ENCODE assay signal across 9 cellular contexts in the genomic region with DNA sequence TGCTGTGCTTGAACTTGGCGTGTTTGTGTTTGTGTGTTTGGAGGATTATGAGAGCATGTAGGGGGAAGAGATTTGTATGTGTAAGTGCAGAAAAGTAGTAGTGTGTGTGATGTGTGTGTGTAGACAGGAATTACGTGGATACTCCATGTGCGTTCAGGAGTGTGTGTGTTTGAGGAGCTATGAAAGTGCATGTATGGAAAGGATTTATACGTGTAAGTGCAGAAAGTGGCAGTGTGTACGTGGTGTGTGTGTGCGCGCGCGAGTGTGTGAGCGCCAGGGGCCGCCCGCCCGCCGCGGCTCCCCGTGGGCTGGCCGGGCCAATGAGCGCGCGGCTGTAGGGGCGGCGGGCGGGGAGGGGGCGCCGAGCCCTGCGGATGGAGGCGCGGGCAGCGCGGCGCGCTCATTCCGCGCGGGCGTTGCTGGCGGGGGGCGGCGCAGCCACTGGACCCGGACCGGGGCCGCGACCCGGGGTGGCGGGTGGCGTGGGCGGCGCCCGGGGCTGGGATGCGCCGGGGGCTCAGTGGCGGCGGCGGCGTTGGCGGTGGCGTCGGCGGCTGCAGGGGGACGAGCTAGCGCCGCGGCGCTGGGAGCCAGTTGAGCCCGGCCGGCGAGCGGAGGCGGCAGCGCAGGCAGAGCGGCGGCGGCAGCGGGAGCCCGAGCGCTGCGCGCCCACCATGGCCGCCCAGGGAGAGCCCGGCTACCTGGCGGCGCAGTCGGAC. TPM values are rescaled to one million over a fixed set of nuclear protein-coding genes. Genes with fewer than 3 reads are reported as not detected.
DNase-seq lines count a peak whose midpoint lies in the region; ATAC-seq lines count a peak whose summit lies in the region.
"Had no signal": no experiment of that assay in that cellular context is flagged by ENCODE, and none has a peak within 500 bp of the region (broad histone marks: within the 10 kb centered on the region; RNA-seq: fewer than 3 reads in every experiment).

A gene with protein sequence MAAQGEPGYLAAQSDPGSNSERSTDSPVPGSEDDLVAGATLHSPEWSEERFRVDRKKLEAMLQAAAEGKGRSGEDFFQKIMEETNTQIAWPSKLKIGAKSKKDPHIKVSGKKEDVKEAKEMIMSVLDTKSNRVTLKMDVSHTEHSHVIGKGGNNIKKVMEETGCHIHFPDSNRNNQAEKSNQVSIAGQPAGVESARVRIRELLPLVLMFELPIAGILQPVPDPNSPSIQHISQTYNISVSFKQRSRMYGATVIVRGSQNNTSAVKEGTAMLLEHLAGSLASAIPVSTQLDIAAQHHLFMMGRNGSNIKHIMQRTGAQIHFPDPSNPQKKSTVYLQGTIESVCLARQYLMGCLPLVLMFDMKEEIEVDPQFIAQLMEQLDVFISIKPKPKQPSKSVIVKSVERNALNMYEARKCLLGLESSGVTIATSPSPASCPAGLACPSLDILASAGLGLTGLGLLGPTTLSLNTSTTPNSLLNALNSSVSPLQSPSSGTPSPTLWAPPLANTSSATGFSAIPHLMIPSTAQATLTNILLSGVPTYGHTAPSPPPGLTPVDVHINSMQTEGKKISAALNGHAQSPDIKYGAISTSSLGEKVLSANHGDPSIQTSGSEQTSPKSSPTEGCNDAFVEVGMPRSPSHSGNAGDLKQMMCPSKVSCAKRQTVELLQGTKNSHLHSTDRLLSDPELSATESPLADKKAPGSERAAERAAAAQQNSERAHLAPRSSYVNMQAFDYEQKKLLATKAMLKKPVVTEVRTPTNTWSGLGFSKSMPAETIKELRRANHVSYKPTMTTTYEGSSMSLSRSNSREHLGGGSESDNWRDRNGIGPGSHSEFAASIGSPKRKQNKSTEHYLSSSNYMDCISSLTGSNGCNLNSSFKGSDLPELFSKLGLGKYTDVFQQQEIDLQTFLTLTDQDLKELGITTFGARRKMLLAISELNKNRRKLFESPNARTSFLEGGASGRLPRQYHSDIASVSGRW (plus strand): TSS at position 403 of the 719 bp plus-strand sequence. CDS start 272 bp downstream, at position 675.

- no peak within 1 kb of the TSS for H2BK15ac ChIP-seq in neuronal stem cell (ENCODE audit: low read length)

- H3K27ac Mint-ChIP-seq in activated naive CD8-positive, alpha-beta T cell = no peak within 1 kb of the TSS

- ATAC-seq in Right ventricle myocardium superior (ENCODE audit: poor library complexity) (peak; percentile 88), GM19455 (IDR thresholded peaks at IDR 0.05; ENCODE audit: unreplicated experiment) (no peak)

- H3K9me3 Mint-ChIP-seq in activated naive CD8-positive, alpha-beta T cell (ENCODE audit: low read depth) = no peaks in the 10 kb centered on the region

- WGBS in neuronal stem cell (ENCODE audit: extremely low coverage in 2 of 2, insufficient read length in 2 of 2, insufficient replicate concordance in 1 of 2), 2 donors = no CpG with 5 or more reads among the region's 83 CpGs

- intact Hi-C loops in Right ventricle myocardium superior (cut with DNase I) = no loop called here

- peaks cover 2% of the 10 kb centered on the region for H3K36me3 Mint-ChIP-seq in activated naive CD8-positive, alpha-beta T cell

- H3K36me3 ChIP-seq in neuronal stem cell (replicated peaks in 1 of 2; ENCODE audit: control insufficient read depth in 2 of 2, insufficient read depth in 2 of 2, low read length in 2 of 2) = no peaks in the 10 kb centered on the region
- H3K36me3 ChIP-seq: BLaER1 treated with 17β-estradiol and CSF1 and Interleukin-3, amounts not matched to agents 10 nM and 100 nM had no signal

- H3K27ac ChIP-seq in neuronal stem cell (replicated peaks; ENCODE audit: low read length) = no peak within 1 kb of the TSS
- H3K27ac ChIP-seq: BLaER1 treated with 17β-estradiol and CSF1 and Interleukin-3, amounts not matched to agents 10 nM and 100 nM had no signal

- H3K9me3 ChIP-seq in neuronal stem cell (replicated peaks in 1 of 2; ENCODE audit: control insufficient read depth in 2 of 2, insufficient read depth in 1 of 2, low read depth in 1 of 2, low read length in 2 of 2) = no peaks in the 10 kb centered on the region

- H3K79me1 ChIP-seq in neuronal stem cell (ENCODE audit: low read depth, low read length) = no peaks in the 10 kb centered on the region

- peak within 1 kb of the TSS; percentile 25 for H3K23ac ChIP-seq in neuronal stem cell (ENCODE audit: low read depth, low read length, poor library complexity)

- H3K4me1 ChIP-seq in neuronal stem cell (ENCODE audit: control insufficient read depth in 2 of 2, insufficient read depth in 1 of 2, low read depth in 1 of 2, low read length in 2 of 2) = peaks cover 8 to 10% of the 10 kb centered on the region in 2 donors
- H3K4me1 ChIP-seq: BLaER1 treated with 17β-estradiol and CSF1 and Interleukin-3, amounts not matched to agents 10 nM and 100 nM had no signal

- DNase-seq in NCI-H1417 (lab: John Stamatoyannopoulos, UW) = peak in 2 of 3 experiments; percentile 70
- DNase-seq in NCI-H1417 treated with DMSO at 0.1 percent for 48 hours (lab: John Stamatoyannopoulos, UW) = no peak
- DNase-seq in Kasumi-1 (lab: John Stamatoyannopoulos, UW) = peak; percentile 12 to 26
- DNase-seq in Right ventricle myocardium superior = peak; percentile 62
- peak; percentile 48 for DNase-seq in neuronal stem cell (ENCODE audit: low spot score)
- no peak for DNase-seq in NCI-H187 treated with DMSO at 0.1 percent for 48 hours (lab: John Stamatoyannopoulos, UW)

- H4K8ac ChIP-seq in neuronal stem cell (ENCODE audit: low read depth, low read length) = no peak within 1 kb of the TSS

- H3K18ac ChIP-seq in neuronal stem cell (ENCODE audit: low read length) = peak within 1 kb of the TSS; percentile 66

- peak within 1 kb of the TSS; percentile 87 for H3K9ac ChIP-seq in neuronal stem cell (ENCODE audit: low read depth, low read length, poor library complexity)
- H3K9ac ChIP-seq: BLaER1 treated with 17β-estradiol and CSF1 and Interleukin-3, amounts not matched to agents 10 nM and 100 nM had no signal

- peaks cover 0 to 48% (median 23%) of the 10 kb centered on the region in 3 experiments for H3K27me3 ChIP-seq in neuronal stem cell (ENCODE audit: control insufficient read depth in 3 of 3, insufficient read depth in 3 of 3, low read depth in 1 of 3, low read length in 3 of 3)
- H3K27me3 ChIP-seq: BLaER1 treated with 17β-estradiol and CSF1 and Interleukin-3, amounts not matched to agents 10 nM and 100 nM had no signal

- H2AFZ ChIP-seq in neuronal stem cell (ENCODE audit: low read length) = peak within 1 kb of the TSS; percentile 95

- H2BK12ac ChIP-seq in neuronal stem cell (ENCODE audit: low read length) = no peak within 1 kb of the TSS

- H3K4me3 Mint-ChIP-seq in activated naive CD8-positive, alpha-beta T cell = peak within 1 kb of the TSS; percentile 91

- H3K4me3 ChIP-seq in neuronal stem cell (ENCODE audit: low read length in 2 of 2) = peak within 1 kb of the TSS; percentile 59 to 97
- H3K4me3 ChIP-seq: BLaER1 treated with 17β-estradiol and CSF1 and Interleukin-3, amounts not matched to agents 10 nM and 100 nM had no signal

- no peak within 1 kb of the TSS for H2BK120ac ChIP-seq in neuronal stem cell (ENCODE audit: low read depth, low read length)

- no peak within 1 kb of the TSS for H3K4ac ChIP-seq in neuronal stem cell (ENCODE audit: low read length)

- peaks cover 11% of the 10 kb centered on the region for H3K4me1 Mint-ChIP-seq in activated naive CD8-positive, alpha-beta T cell (ENCODE audit: low read depth)

- H3K14ac ChIP-seq in neuronal stem cell (ENCODE audit: low read length) = no peak within 1 kb of the TSS

- H2AK5ac ChIP-seq in neuronal stem cell (ENCODE audit: low read depth, low read length) = no peak within 1 kb of the TSS

- peaks cover 23% of the 10 kb centered on the region for H3K27me3 Mint-ChIP-seq in activated naive CD8-positive, alpha-beta T cell

- no peak within 1 kb of the TSS for H2BK5ac ChIP-seq in neuronal stem cell (ENCODE audit: low read length)

- H3K4me2 ChIP-seq in neuronal stem cell (ENCODE audit: insufficient read depth, low read length, poor library complexity, severe bottlenecking) = peak within 1 kb of the TSS; percentile 85
- H3K4me2 ChIP-seq: BLaER1 treated with 17β-estradiol and CSF1 and Interleukin-3, amounts not matched to agents 10 nM and 100 nM had no signal

- no peak within 1 kb of the TSS for H4K91ac ChIP-seq in neuronal stem cell (ENCODE audit: low read depth, low read length, poor library complexity)

RNA-seq across cellular contexts. Expression of the gene that starts here (rescaled TPM):
- total RNA-seq in Right ventricle myocardium superior = 6.1 TPM
- 1.6 TPM for polyA plus RNA-seq in neuronal stem cell (2013, experiment 1 of 2)
- polyA plus RNA-seq in neuronal stem cell (2013, experiment 2 of 2) = 1.5 TPM

Comparison
In these comparisons a context has a peak if more than half of its experiments do, and no peak if none do; other contexts are left out.
1. DNase-seq: peak in NCI-H1417 (2 of 3), Kasumi-1 (2 of 2), Right ventricle myocardium superior (single experiment) and neuronal stem cell (single experiment); none in NCI-H1417 treated with DMSO at 0.1 percent for 48 hours (single experiment) and NCI-H187 treated with DMSO at 0.1 percent for 48 hours (single experiment).